11 cellular contexts compared by ENCODE assay signal in the genomic region with DNA sequence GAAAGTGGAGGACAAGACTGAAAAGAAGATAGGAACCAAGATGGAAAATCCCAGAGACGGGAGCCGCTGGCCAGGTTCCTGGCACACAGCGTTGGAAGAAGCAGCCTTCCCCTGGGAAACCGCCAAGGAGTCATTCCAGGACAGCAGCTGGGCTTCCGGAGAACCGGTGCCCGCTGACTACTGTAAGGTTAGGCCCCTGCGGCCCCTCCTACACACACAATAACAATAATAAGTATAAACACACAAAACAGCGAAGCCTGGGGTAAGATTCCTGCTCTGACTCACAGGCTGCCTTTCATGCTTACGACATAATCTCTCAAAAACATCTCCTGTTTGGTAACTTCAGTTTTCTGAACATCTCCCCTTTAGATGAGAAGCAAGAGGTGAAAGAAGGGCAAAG. TPM values are rescaled to one million over a fixed set of nuclear protein-coding genes. Genes with fewer than 3 reads are reported as not detected.
A peak's percentile ranks its signal among the peaks of the same experiment; 100 is the strongest.
DNase-seq lines count a peak whose midpoint lies in the region; ATAC-seq, FAIRE-seq and TF ChIP-seq lines count a peak whose summit lies in the region.
"Had no signal": no experiment of that assay in that cellular context is flagged by ENCODE, and none has a peak within 500 bp of the region (broad histone marks: within the 10 kb centered on the region; RNA-seq: fewer than 3 reads in every experiment).

No MANE protein-coding gene starts in this region.

- peak overlapping the region; percentile 65 for H2AFZ ChIP-seq in osteoblast (ENCODE audit: low read length)

- POLR2A ChIA-PET in Panc1 (lab: Charles Lee): no interaction called here

- peak; percentile 91 for ATAC-seq in Panc1
- ATAC-seq in HG02588 (IDR thresholded peaks at IDR 0.05; ENCODE audit: unreplicated experiment): no peak
- ATAC-seq in GM19452 (IDR thresholded peaks at IDR 0.05; ENCODE audit: unreplicated experiment): no peak

- H3K27me3 ChIP-seq in Panc1 (ENCODE audit: control insufficient read depth, insufficient read depth, low read length): no peaks in the 10 kb centered on the region
- no peaks in the 10 kb centered on the region for H3K27me3 ChIP-seq in osteoblast (ENCODE audit: insufficient read depth, low read length)
- H3K27me3 ChIP-seq in small intestine (ENCODE audit: control insufficient read depth in 2 of 2, insufficient read depth in 2 of 2, low read length in 2 of 2): no peaks in the 10 kb centered on the region

- H3K27ac ChIP-seq in Panc1 (ENCODE audit: low read length) (peak overlapping the region; percentile 24; the same call in 1 of the 2 replicates), osteoblast (ENCODE audit: low read depth, low read length) (no peak overlapping the region), small intestine (ENCODE audit: low read depth in 1 of 2, low read length in 1 of 2) (no peak overlapping the region)
- H3K27ac ChIP-seq: C4-2B had no signal

- peak; percentile 27 for DNase-seq in Caki2 (ENCODE audit: low read depth)
- DNase-seq in Panc1 (ENCODE audit: low read depth, low spot score): peak; percentile 2
- DNase-seq in fibroblast of pulmonary artery (ENCODE audit: low read depth): peak; percentile 72
- peak; percentile 80 for DNase-seq in osteoblast (ENCODE audit: insufficient read length, low spot score, missing footprints)
- DNase-seq in small intestine: no peak
- no peak for DNase-seq in ACHN
- DNase-seq: Karpas-422, midbrain had no signal

- no TSS peak for BruUV-seq in Panc1 (replicated peaks; lab: Mats Ljungman, UMichigan)

- peak overlapping the region; percentile 28 for H3K4me2 ChIP-seq in osteoblast (ENCODE audit: insufficient read depth, low read length)

- intact Hi-C loops in Panc1 (cut with micrococcal nuclease; ENCODE audit: unreplicated experiment): no loop called here

- peaks cover 10% of the 10 kb centered on the region for H3K4me1 ChIP-seq in Panc1 (ENCODE audit: control insufficient read depth, insufficient read depth, low read length)
- H3K4me1 ChIP-seq in osteoblast (ENCODE audit: insufficient read depth, low read length): no peaks in the 10 kb centered on the region
- no peaks in the 10 kb centered on the region for H3K4me1 ChIP-seq in small intestine (ENCODE audit: control insufficient read depth in 2 of 2, insufficient read depth in 1 of 2, low read depth in 1 of 2, low read length in 1 of 2)

- in situ Hi-C loops in Caki2 (cut with HindIII; ENCODE audit: low pct_unique_long_range_greater_than_20kb, low sequenced_read_pairs): no loop called here
- in situ Hi-C loops in Panc1 (cut with HindIII; ENCODE audit: low pct_unique_long_range_greater_than_20kb, low sequenced_read_pairs): no loop called here
- in situ Hi-C loops in ACHN (cut with HindIII; ENCODE audit: low pct_ligation_motif_present, low pct_unique_long_range_greater_than_20kb, low sequenced_read_pairs): no loop called here

- H4K20me1 ChIP-seq in osteoblast (ENCODE audit: insufficient read depth, low read length): no peaks in the 10 kb centered on the region

- WGBS in small intestine, 3 donors: 43 to 59% (median 54%) methylated on average over 10 of the region's 10 CpGs

- no peak for FAIRE-seq in small intestine (lab: Jason Lieb, UNC)

- H3K4me3 ChIP-seq in Panc1 (ENCODE audit: low read depth in 2 of 2, low read length in 2 of 2) (no peak overlapping the region), fibroblast of pulmonary artery (replicated peaks; ENCODE audit: low read depth, low read length) (no peak overlapping the region), osteoblast (ENCODE audit: insufficient read depth, low read length) (no peak overlapping the region), small intestine (ENCODE audit: low read depth in 1 of 2, low read length in 2 of 2) (no peak overlapping the region)

- CTCF ChIA-PET in Panc1 (lab: Charles Lee): no interaction called here

- no peaks in the 10 kb centered on the region for H3K9me3 ChIP-seq in Panc1 (ENCODE audit: control insufficient read depth, insufficient read depth, low read depth, low read length)
- H3K9me3 ChIP-seq in osteoblast (ENCODE audit: low read depth, low read length): no peaks in the 10 kb centered on the region
- no peaks in the 10 kb centered on the region for H3K9me3 ChIP-seq in small intestine (ENCODE audit: control insufficient read depth, low read depth)

- H3K36me3 ChIP-seq in Panc1 (ENCODE audit: control insufficient read depth, insufficient read depth, low read length) (no peaks in the 10 kb centered on the region), osteoblast (ENCODE audit: insufficient read depth, low read length) (no peaks in the 10 kb centered on the region), small intestine (ENCODE audit: control insufficient read depth in 2 of 2, insufficient read depth in 2 of 2, low read length in 2 of 2) (no peaks in the 10 kb centered on the region)

- H3K79me2 ChIP-seq in osteoblast (ENCODE audit: insufficient read depth, low read length): no peaks in the 10 kb centered on the region

- TF ChIP-seq CTCF in Panc1 (IDR thresholded peaks at IDR 0.05) (no peak), fibroblast of pulmonary artery (IDR thresholded peaks at IDR 0.05; ENCODE audit: low read length, missing control alignments) (no peak), osteoblast (IDR thresholded peaks at IDR 0.05; ENCODE audit: extremely low read depth, low read depth, low read length) (no peak)

RNA-seq across cellular contexts. Expression of a gene that starts 28.1 kb away (rescaled TPM):
- total RNA-seq in Caki2 (2014; rRNA removed; shearing (Covaris generic); ENCODE audit: low replicate concordance): not detected in 2 replicates
- total RNA-seq in Panc1 (2021; ENCODE audit: unreplicated experiment): not detected
- polyA plus RNA-seq in Panc1 (2012; ENCODE audit: insufficient read length): 0.13 TPM
- total RNA-seq in osteoblast: not detected in 2 replicates
- 1 to 10 TPM; 1.1 to 2.5 (median 2.1) TPM for polyA plus RNA-seq in small intestine

Comparison
In these comparisons a context has a peak if more than half of its experiments do, and no peak if none do; other contexts are left out.
1. DNase-seq: peak in Caki2 (single experiment), Panc1 (single experiment), fibroblast of pulmonary artery (single experiment) and osteoblast (single experiment); none in small intestine (single experiment) and ACHN (single experiment).